In the genomic region with DNA sequence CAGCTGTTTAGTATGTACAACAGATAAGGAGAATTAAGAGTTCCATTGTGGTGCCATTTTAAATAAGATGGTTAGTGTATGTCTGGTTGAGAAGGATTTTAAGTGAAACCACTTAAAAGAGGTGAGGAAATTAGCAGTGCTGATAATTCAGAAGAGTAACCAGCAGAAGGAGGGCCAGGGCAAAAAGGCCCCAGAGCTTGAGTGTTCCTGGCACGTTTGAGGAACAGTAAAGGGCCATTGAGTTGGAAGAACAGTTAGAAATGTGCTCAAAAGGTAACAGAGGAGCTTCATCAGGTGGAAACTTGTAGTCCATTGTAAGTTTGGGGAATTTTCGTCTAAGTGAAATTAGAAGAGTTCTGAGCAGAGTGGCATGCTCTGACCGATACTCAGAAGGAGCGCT, we compare ENCODE assay signal across 21 cellular contexts.
"Had no signal": no experiment of that assay in that cellular context is flagged by ENCODE, and none has a peak within 500 bp of the region (broad histone marks: within the 10 kb centered on the region; RNA-seq: fewer than 3 reads in every experiment).

No MANE protein-coding gene starts in this region.

- H3K4me2 ChIP-seq: SK-N-SH had no signal

- H3K9me2 ChIP-seq: SK-N-SH had no signal

- H3K4me3 ChIP-seq: MG63, SJSA1 had no signal

- H3K9me3 ChIP-seq: MG63, SJSA1, SK-N-SH had no signal

- H3K27ac ChIP-seq: HL-60 had no signal

- DNase-seq: KBM-7, MG63, NCI-H1092, NCI-H1105 treated with DMSO at 0.1 percent for 48 hours, NCI-H1417 treated with DMSO at 0.1 percent for 48 hours, NCI-H146, NCI-H1694 treated with DMSO at 0.1 percent for 48 hours, NCI-H1930, NCI-H2081, NCI-H2107, NCI-H2227 treated with DMSO at 0.1 percent for 48 hours, NCI-H524, NCI-H526 treated with DMSO at 0.1 percent for 48 hours, NCI-H748 treated with DMSO at 0.1 percent for 48 hours, Right ventricle myocardium superior, RPMI8226, SIG-M5, SK-N-SH, SW 1271 had no signal

- H3K27me3 ChIP-seq: MG63, SJSA1 had no signal

- H3K36me3 ChIP-seq: MG63, SJSA1 had no signal

- H3K9ac ChIP-seq: SK-N-SH had no signal
